Comparison of ENCODE assay signal across 1 cellular context in genomic region chr15:58252586-58253323, GRCh38.
TF ChIP-seq lines count a peak whose summit lies in the region.

No MANE protein-coding gene starts in this region.

TF ChIP-seq in H1, 55 proteins besides CTCF, POLR2A, EP300 and RAD21:
- TF ChIP-seq NRF1 (IDR thresholded peaks at IDR 0.05; ENCODE audit: low read depth, low read length) (no peak), CHD7 (IDR thresholded peaks at IDR 0.05; ENCODE audit: insufficient replicate concordance, low read length) (no peak), EGR1 (IDR thresholded peaks at IDR 0.05; ENCODE audit: borderline replicate concordance, low read depth, low read length) (no peak), SP4 (IDR thresholded peaks at IDR 0.05; ENCODE audit: low read length) (no peak), RXRA (IDR thresholded peaks at IDR 0.05; ENCODE audit: insufficient read depth, low read depth, low read length) (no peak), CHD1 (IDR thresholded peaks at IDR 0.05; ENCODE audit: low read depth, low read length) (no peak), TAF1 (IDR thresholded peaks at IDR 0.05; ENCODE audit: low read depth, low read length) (no peak), BACH1 (IDR thresholded peaks at IDR 0.05; ENCODE audit: low read length) (no peak), ATF3 (IDR thresholded peaks at IDR 0.05; ENCODE audit: insufficient read depth, low read depth, low read length) (no peak), CREB1 (IDR thresholded peaks at IDR 0.05) (no peak), KDM4A (IDR thresholded peaks at IDR 0.05; ENCODE audit: low read depth, low read length, severe bottlenecking) (no peak), GTF2F1 (IDR thresholded peaks at IDR 0.05; ENCODE audit: borderline replicate concordance, low read depth, low read length) (no peak), MAFK (IDR thresholded peaks at IDR 0.05; ENCODE audit: low read depth, low read length) (no peak), KDM1A (IDR thresholded peaks at IDR 0.05; ENCODE audit: borderline replicate concordance, low read length) (no peak), CBX8 (IDR thresholded peaks at IDR 0.05; ENCODE audit: borderline replicate concordance, low read depth, low read length) (no peak), SIN3A (conservative IDR thresholded peaks at IDR 0.05 in 1 of 2, IDR thresholded peaks at IDR 0.05 in 1 of 2; ENCODE audit: low read depth in 1 of 2, low read length in 2 of 2) (no peak), CBX5 (IDR thresholded peaks at IDR 0.05; ENCODE audit: low read depth, low read length) (no peak)
